8 cellular contexts compared by ENCODE assay signal in genomic region chrX:72245461-72246089, GRCh38. TPM values are rescaled to one million over a fixed set of nuclear protein-coding genes. Genes with fewer than 3 reads are reported as not detected.
A peak's percentile ranks its signal among the peaks of the same experiment; 100 is the strongest.
DNase-seq lines count a peak whose midpoint lies in the region; ATAC-seq, FAIRE-seq and TF ChIP-seq lines count a peak whose summit lies in the region.

No MANE protein-coding gene starts in this region.

- H3K36me3 ChIP-seq in HepG2 (replicated peaks in 1 of 2; ENCODE audit: control insufficient read depth in 1 of 2, insufficient read depth in 2 of 2, low read length in 2 of 2): no peaks in the 10 kb centered on the region

- in situ Hi-C loops in GM13977 (cut with MboI; ENCODE audit: low pct_unique_long_range_greater_than_20kb, low sequenced_read_pairs, unreplicated experiment): no loop called here
- in situ Hi-C loops in HepG2 (cut with HindIII; ENCODE audit: extremely low pct_ligation_motif_present, low pct_unique_long_range_greater_than_20kb): no loop called here

- TF ChIP-seq CTCF in GM13977 (IDR thresholded peaks at IDR 0.05; ENCODE audit: extremely low read depth, insufficient read depth, missing control alignments): peak; percentile 87
- peak; percentile 80 for TF ChIP-seq CTCF in VCaP (conservative IDR thresholded peaks at IDR 0.05)
- TF ChIP-seq CTCF in HepG2 (CRISPR knock-in tag; IDR thresholded peaks at IDR 0.05): peak; percentile 82

- 100% methylated on average over 2 of the region's 3 CpGs for WGBS in HepG2 (ENCODE audit: low lambda C conversion rate)

- peak; percentile 40 for FAIRE-seq in HepG2 (lab: Jason Lieb, UNC)

- POLR2A ChIA-PET in HepG2 (lab: Yijun Ruan, JAX): interaction anchor here (1.1 kb wide), 1 partner anchor 31 kb away, joined by 7 read pairs; the partner anchor contains the start of gene RPS4X

- no peak overlapping the region for H2AFZ ChIP-seq in HepG2 (ENCODE audit: low read length)

- no peak overlapping the region for H3K27ac ChIP-seq in VCaP
- no peak overlapping the region for H3K27ac ChIP-seq in HepG2 (ENCODE audit: extremely low read length, insufficient read depth, low read length)

- BruUV-seq in HepG2 (replicated peaks; lab: Mats Ljungman, UMichigan): no TSS peak

- H3K4me3 ChIP-seq in HepG2 (replicated peaks in 1 of 3; ENCODE audit: insufficient read depth in 1 of 3, low read depth in 2 of 3, low read length in 3 of 3): no peak overlapping the region

- H3K4me2 ChIP-seq in HepG2 (ENCODE audit: low read depth, low read length): no peak overlapping the region

- H3K9ac ChIP-seq in HepG2 (ENCODE audit: insufficient read depth, low read depth, low read length): no peak overlapping the region

- no peaks in the 10 kb centered on the region for H3K27me3 ChIP-seq in HepG2 (ENCODE audit: control insufficient read depth in 1 of 2, insufficient read depth in 2 of 2, low read length in 2 of 2)

- CTCF ChIA-PET in HepG2 (lab: Yijun Ruan, JAX; ENCODE audit: low intra/inter-chr PET ratio, low total read pairs): interaction anchor here (0.6 to 2.4 kb wide), 3 partner anchors 32 to 295 kb away, joined by 3 to 6 read pairs (median 4); no protein-coding TSS in a partner anchor

- peak; percentile 88 for ATAC-seq in HepG2
- ATAC-seq in stimulated activated naive CD8-positive, alpha-beta T cell treated with anti-CD3 and anti-CD28 coated beads, Interleukin-15, Interleukin-2, amounts not matched to agents 100 U/mL and 50 U/mL, for 24 hours: no peak
- no peak for ATAC-seq in GM21390 (IDR thresholded peaks at IDR 0.05; ENCODE audit: unreplicated experiment)

- no peaks in the 10 kb centered on the region for H3K79me2 ChIP-seq in HepG2 (ENCODE audit: insufficient read depth, low read length)

- no peak for TF ChIP-seq POLR2A in HepG2 (IDR thresholded peaks at IDR 0.05; ENCODE audit: insufficient read depth in 1 of 2, low read depth in 2 of 2, low read length in 2 of 2)

- peaks cover 14% of the 10 kb centered on the region for H3K4me1 ChIP-seq in HepG2 (ENCODE audit: insufficient read depth, low read length)

- intact Hi-C loops in HepG2 (cut with micrococcal nuclease; ENCODE audit: unreplicated experiment): no loop called here

- TF ChIP-seq RAD21 in HepG2 (CRISPR knock-in tag; IDR thresholded peaks at IDR 0.05): peak; percentile 35; the same call in 1 of the 2 replicates

- no peaks in the 10 kb centered on the region for H3K9me3 ChIP-seq in HepG2 (ENCODE audit: low read length)

- TF ChIP-seq EP300 in HepG2 (IDR thresholded peaks at IDR 0.05; ENCODE audit: low read depth in 2 of 2, low read length in 2 of 2) (no peak), HepG2 (CRISPR knock-in tag; IDR thresholded peaks at IDR 0.05; ENCODE audit: borderline replicate concordance) (no peak)

- no peaks in the 10 kb centered on the region for H4K20me1 ChIP-seq in HepG2 (ENCODE audit: insufficient read depth, low read length)

- peak; percentile 86 for DNase-seq in AG08395 (ENCODE audit: low spot score)
- DNase-seq in GM13977 (ENCODE audit: low spot score): peak; percentile 65
- DNase-seq in NCI-H1436 treated with DMSO at 0.1 percent for 48 hours (lab: John Stamatoyannopoulos, UW): peak; percentile 11
- peak; percentile 24 for DNase-seq in cerebellum (ENCODE audit: low spot score)
- peak; percentile 37 for DNase-seq in HepG2 (ENCODE audit: low spot score)
- DNase-seq in stimulated activated naive CD8-positive, alpha-beta T cell treated with anti-CD3 and anti-CD28 coated beads, Interleukin-15, Interleukin-2, amounts not matched to agents 100 U/mL and 50 U/mL, for 24 hours: peak; percentile 54

TF ChIP-seq in HepG2, 621 proteins besides CTCF, POLR2A, EP300 and RAD21 (continues in another document):
- no peak for TF ChIP-seq TBL1XR1 (IDR thresholded peaks at IDR 0.05; ENCODE audit: borderline replicate concordance, low read length, partially characterized antibody)

RNA-seq across cellular contexts. Expression of gene ERCC6L, which starts 6.7 kb away (rescaled TPM):
- total RNA-seq in cerebellum: 1.7 TPM
- total RNA-seq in HepG2 (2016; rRNA removed; fragmentation: Illumina TruSeq; extraction: Trizol): 9.5 and 15.6 TPM in 2 replicates
- 0.51 and 0.53 TPM in 2 replicates for total RNA-seq in HepG2 (2016; cell fraction: cytosol; rRNA removed; fragmentation: Illumina TruSeq; extraction: Trizol; ENCODE audit: low read depth)
- 8.9 and 15.0 TPM in 2 replicates for total RNA-seq in HepG2 (2016; cell fraction: insoluble cytoplasmic fraction; rRNA removed; fragmentation: Illumina TruSeq; extraction: Trizol)
- total RNA-seq in HepG2 (2016; cell fraction: membrane; rRNA removed; fragmentation: Illumina TruSeq; extraction: Trizol): 2.8 and 3.0 TPM in 2 replicates
- 6.5 and 7.0 TPM in 2 replicates for total RNA-seq in HepG2 (2016; cell fraction: nucleus; rRNA removed; fragmentation: Illumina TruSeq; extraction: Trizol)
- polyA plus RNA-seq in HepG2 (2011; rRNA removed): 0.47 and 0.86 TPM in 2 replicates
- polyA plus RNA-seq in HepG2 (2011; cell fraction: cytosol; rRNA removed): 0.35 and 0.44 TPM in 2 replicates
- polyA plus RNA-seq in HepG2 (2011; cell fraction: nucleus; rRNA removed): 0.31 and 0.34 TPM in 2 replicates
- polyA plus RNA-seq in HepG2 (2012): 0.69 and 2.0 TPM in 2 replicates
- polyA plus RNA-seq in HepG2 (2016; cell fraction: cytosol; fragmentation: Illumina TruSeq; extraction: Trizol; ENCODE audit: low read depth): 0.15 and 0.16 TPM in 2 replicates
- polyA plus RNA-seq in HepG2 (2016; cell fraction: insoluble cytoplasmic fraction; fragmentation: Illumina TruSeq; extraction: Trizol; ENCODE audit: low read depth): 9.3 and 9.9 TPM in 2 replicates
- polyA plus RNA-seq in HepG2 (2016; cell fraction: membrane; fragmentation: Illumina TruSeq; extraction: Trizol; ENCODE audit: low read depth): 0.56 and 0.79 TPM in 2 replicates
- polyA plus RNA-seq in HepG2 (2016; cell fraction: nucleus; fragmentation: Illumina TruSeq; extraction: Trizol; ENCODE audit: insufficient read depth, low read depth): 5.2 and 5.3 TPM in 2 replicates
- polyA minus RNA-seq in HepG2 (2011; rRNA and poly(A)+ RNA removed; ENCODE audit: low replicate concordance): 0.68 and 2.3 TPM in 2 replicates
- 1.1 and 1.7 TPM in 2 replicates for polyA minus RNA-seq in HepG2 (2011; cell fraction: cytosol; rRNA and poly(A)+ RNA removed)
- 2.2 TPM in 2 replicates for polyA minus RNA-seq in HepG2 (2011; cell fraction: nucleus; rRNA and poly(A)+ RNA removed)

RNA-seq across cellular contexts. Expression of gene RPS4X, which starts 31.5 kb away (rescaled TPM):
- 665 TPM for total RNA-seq in cerebellum
- total RNA-seq in HepG2 (2016; rRNA removed; fragmentation: Illumina TruSeq; extraction: Trizol): 796 and 972 TPM in 2 replicates
- 1,084 and 1,255 TPM in 2 replicates for total RNA-seq in HepG2 (2016; cell fraction: cytosol; rRNA removed; fragmentation: Illumina TruSeq; extraction: Trizol; ENCODE audit: low read depth)
- 778 and 945 TPM in 2 replicates for total RNA-seq in HepG2 (2016; cell fraction: insoluble cytoplasmic fraction; rRNA removed; fragmentation: Illumina TruSeq; extraction: Trizol)
- 1,905 and 2,048 TPM in 2 replicates for total RNA-seq in HepG2 (2016; cell fraction: membrane; rRNA removed; fragmentation: Illumina TruSeq; extraction: Trizol)
- 275 and 295 TPM in 2 replicates for total RNA-seq in HepG2 (2016; cell fraction: nucleus; rRNA removed; fragmentation: Illumina TruSeq; extraction: Trizol)
- polyA plus RNA-seq in HepG2 (2011; rRNA removed): 1,199 and 1,289 TPM in 2 replicates
- 1,509 and 1,662 TPM in 2 replicates for polyA plus RNA-seq in HepG2 (2011; cell fraction: cytosol; rRNA removed)
- 301 and 377 TPM in 2 replicates for polyA plus RNA-seq in HepG2 (2011; cell fraction: nucleus; rRNA removed)
- 1,270 and 1,395 TPM in 2 replicates for polyA plus RNA-seq in HepG2 (2012)
- 1,609 and 1,819 TPM in 2 replicates for polyA plus RNA-seq in HepG2 (2016; cell fraction: cytosol; fragmentation: Illumina TruSeq; extraction: Trizol; ENCODE audit: low read depth)
- polyA plus RNA-seq in HepG2 (2016; cell fraction: insoluble cytoplasmic fraction; fragmentation: Illumina TruSeq; extraction: Trizol; ENCODE audit: low read depth): 1,262 and 1,290 TPM in 2 replicates
- 2,384 and 2,506 TPM in 2 replicates for polyA plus RNA-seq in HepG2 (2016; cell fraction: membrane; fragmentation: Illumina TruSeq; extraction: Trizol; ENCODE audit: low read depth)
- polyA plus RNA-seq in HepG2 (2016; cell fraction: nucleus; fragmentation: Illumina TruSeq; extraction: Trizol; ENCODE audit: insufficient read depth, low read depth): 573 and 598 TPM in 2 replicates
- 414 and 1,377 TPM in 2 replicates for polyA minus RNA-seq in HepG2 (2011; rRNA and poly(A)+ RNA removed; ENCODE audit: low replicate concordance)
- 414 and 464 TPM in 2 replicates for polyA minus RNA-seq in HepG2 (2011; cell fraction: cytosol; rRNA and poly(A)+ RNA removed)
- 140 and 217 TPM in 2 replicates for polyA minus RNA-seq in HepG2 (2011; cell fraction: nucleus; rRNA and poly(A)+ RNA removed)

Comparison
In these comparisons a context has a peak if more than half of its experiments do, and no peak if none do; other contexts are left out.
1. DNase-seq: peak in every context shown above with its lines; median percentile 86 in AG08395; 65 in GM13977; 54 in stimulated activated naive CD8-positive, alpha-beta T cell treated with anti-CD3 and anti-CD28 coated beads, Interleukin-15, Interleukin-2, amounts not matched to agents 100 U/mL and 50 U/mL, for 24 hours; 37 in HepG2; 24 in cerebellum; 11 in NCI-H1436 treated with DMSO at 0.1 percent for 48 hours.